Comparison of ENCODE assay signal across 27 cellular contexts in the genomic region with DNA sequence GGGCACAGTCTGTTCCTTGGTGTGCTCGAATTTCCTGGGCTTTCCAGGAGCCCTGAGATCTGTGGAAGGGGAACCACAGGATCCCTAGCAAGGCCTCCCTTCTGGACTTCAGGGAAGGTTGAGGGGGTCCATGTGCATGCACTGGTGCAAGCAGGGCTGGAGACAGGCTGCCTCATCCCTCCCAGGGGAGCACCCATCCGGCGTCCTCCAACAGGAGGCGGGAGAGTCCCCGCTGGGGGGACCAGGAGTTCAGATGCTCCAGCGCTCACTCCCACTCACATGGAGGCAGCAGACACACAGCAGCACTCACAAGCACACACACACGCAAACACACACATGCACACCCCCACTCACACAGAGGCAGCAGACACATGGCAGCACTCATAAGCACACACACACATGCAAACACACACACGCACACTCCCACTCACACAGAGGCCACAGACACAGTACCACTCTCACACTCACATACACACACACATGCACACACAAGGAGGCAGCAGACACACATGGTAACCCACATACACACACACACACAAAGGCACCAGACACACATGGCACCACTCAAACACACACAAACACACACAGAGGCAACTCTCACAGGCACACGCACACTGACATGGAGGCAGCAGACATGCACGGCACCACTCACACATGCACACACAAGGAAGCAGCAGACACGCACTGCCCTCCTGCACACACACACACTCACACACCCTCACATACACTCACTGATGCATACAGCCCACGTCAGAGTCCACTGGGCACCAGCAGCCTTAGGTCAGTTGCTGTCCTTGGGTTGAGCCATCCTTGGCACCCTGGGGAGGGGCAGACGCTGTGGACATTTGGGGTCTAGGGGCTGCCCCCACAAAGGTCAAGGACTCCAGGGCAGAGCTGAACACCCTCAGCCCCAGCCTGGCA.
DNase-seq lines count a peak whose midpoint lies in the region; ATAC-seq, FAIRE-seq and TF ChIP-seq lines count a peak whose summit lies in the region.
"Had no signal": no experiment of that assay in that cellular context is flagged by ENCODE, and none has a peak within 500 bp of the region (broad histone marks: within the 10 kb centered on the region; RNA-seq: fewer than 3 reads in every experiment).

No MANE protein-coding gene starts in this region.

- H3K4me3 ChIP-seq in NT2/D1 (ENCODE audit: insufficient read length, low read depth) (no peak overlapping the region), HepG2 (replicated peaks in 1 of 3; ENCODE audit: insufficient read depth in 1 of 3, low read depth in 2 of 3, low read length in 3 of 3) (no peak overlapping the region)
- H3K4me3 ChIP-seq: esophagus muscularis mucosa, GM12878 had no signal

- no peaks in the 10 kb centered on the region for H3K36me3 Mint-ChIP-seq in chondrocyte (ENCODE audit: low read depth)
- H3K36me3 Mint-ChIP-seq: mesothelial cell of epicardium; naive B cell; stimulated activated memory B cell treated with anti-CD40 and anti-IgM and Interleukin-4, amounts not matched to agents 10 μg/mL and 1 μg/mL and 100 μg/mL, for 72 hours had no signal

- in situ Hi-C loops in HepG2 (cut with HindIII; ENCODE audit: extremely low pct_ligation_motif_present, low pct_unique_long_range_greater_than_20kb): no loop called here

- no peaks in the 10 kb centered on the region for H3K9me3 ChIP-seq in NT2/D1 (ENCODE audit: insufficient read depth, low read length)
- no peaks in the 10 kb centered on the region for H3K9me3 ChIP-seq in HepG2 (ENCODE audit: low read length)
- H3K9me3 ChIP-seq: esophagus muscularis mucosa, SK-N-SH had no signal

- no peaks in the 10 kb centered on the region for H3K4me1 Mint-ChIP-seq in chondrocyte (ENCODE audit: low read depth)
- H3K4me1 Mint-ChIP-seq: stimulated activated memory B cell treated with anti-CD40 and anti-IgM and Interleukin-4, amounts not matched to agents 10 μg/mL and 1 μg/mL and 100 μg/mL, for 72 hours had no signal

- H3K9ac ChIP-seq in NT2/D1 (ENCODE audit: insufficient read length, low read depth): peak overlapping the region; percentile 1
- no peak overlapping the region for H3K9ac ChIP-seq in HepG2 (ENCODE audit: insufficient read depth, low read depth, low read length)
- H3K9ac ChIP-seq: parathyroid adenoma, SK-N-SH had no signal

- no TSS peak for BruUV-seq in HepG2 (replicated peaks; lab: Mats Ljungman, UMichigan)

- POLR2A ChIA-PET in HepG2 (lab: Yijun Ruan, JAX): no interaction called here

- intact Hi-C loops in HepG2 (cut with micrococcal nuclease; ENCODE audit: unreplicated experiment): no loop called here

- H3K27me3 Mint-ChIP-seq in chondrocyte (ENCODE audit: low read depth): peaks cover 3% of the 10 kb centered on the region

- TF ChIP-seq EP300 in HepG2 (IDR thresholded peaks at IDR 0.05; ENCODE audit: low read depth in 2 of 2, low read length in 2 of 2) (no peak), HepG2 (CRISPR knock-in tag; IDR thresholded peaks at IDR 0.05; ENCODE audit: borderline replicate concordance) (no peak)

- DNase-seq in NT2/D1 (ENCODE audit: low read depth, low spot score) (no peak), chondrocyte (ENCODE audit: low spot score) (peak; percentile 72), HepG2 (ENCODE audit: low spot score) (no peak), retina (peak; percentile 12), LoVo (ENCODE audit: low spot score) (no peak), DMS 273 treated with DMSO at 0.1 percent for 48 hours (lab: John Stamatoyannopoulos, UW) (no peak), NCI-H146 (lab: John Stamatoyannopoulos, UW) (no peak)
- DNase-seq: activated naive CD4-positive, alpha-beta T cell treated with anti-CD3 and anti-CD28 coated beads for 36 hours; activated T-cell treated with anti-CD3 and anti-CD28 coated beads, Interleukin-2, amount 50 U/mL, for 72 hours; amygdala; foreskin melanocyte; HFFc6; Karpas-422; left ventricle myocardium superior; naive B cell; NCI-H1436 treated with DMSO at 0.1 percent for 48 hours; SK-N-SH; stimulated activated CD4-positive, alpha-beta T cell treated with anti-CD3 and anti-CD28 coated beads, Interleukin-4, amount 100 ng/mL, for 4 hours; T-helper 2 cell had no signal

- H3K36me3 ChIP-seq in NT2/D1 (ENCODE audit: insufficient read depth, insufficient read length, low read length) (no peaks in the 10 kb centered on the region), HepG2 (replicated peaks in 1 of 2; ENCODE audit: control insufficient read depth in 1 of 2, insufficient read depth in 2 of 2, low read length in 2 of 2) (no peaks in the 10 kb centered on the region)
- H3K36me3 ChIP-seq: esophagus muscularis mucosa had no signal

- no peak overlapping the region for H3K4me2 ChIP-seq in HepG2 (ENCODE audit: low read depth, low read length)
- H3K4me2 ChIP-seq: SK-N-SH had no signal

- CTCF ChIA-PET in HepG2 (lab: Yijun Ruan, JAX; ENCODE audit: low intra/inter-chr PET ratio, low total read pairs): no interaction called here

- peaks cover 21% of the 10 kb centered on the region for H3K27me3 ChIP-seq in NT2/D1 (ENCODE audit: insufficient read depth, insufficient read length)
- H3K27me3 ChIP-seq in HepG2 (ENCODE audit: control insufficient read depth in 1 of 2, insufficient read depth in 2 of 2, low read length in 2 of 2): no peaks in the 10 kb centered on the region; a peak in 1 of 5 replicates

- FAIRE-seq in HepG2 (lab: Jason Lieb, UNC): no peak
- FAIRE-seq: GM12878 had no signal

- TF ChIP-seq POLR2A in HepG2 (IDR thresholded peaks at IDR 0.05; ENCODE audit: insufficient read depth in 1 of 2, low read depth in 2 of 2, low read length in 2 of 2): no peak

- H3K27ac ChIP-seq in HepG2 (ENCODE audit: extremely low read length, insufficient read depth, low read length): no peak overlapping the region
- H3K27ac ChIP-seq: C4-2B, esophagus muscularis mucosa, HL-60, parathyroid adenoma had no signal

- TF ChIP-seq RAD21 in HepG2 (CRISPR knock-in tag; IDR thresholded peaks at IDR 0.05): no peak

- H3K9me3 Mint-ChIP-seq in chondrocyte (ENCODE audit: low read depth): peaks cover 3% of the 10 kb centered on the region
- H3K9me3 Mint-ChIP-seq: activated naive CD4-positive, alpha-beta T cell treated with anti-CD3 and anti-CD28 coated beads for 36 hours; activated T-cell treated with anti-CD3 and anti-CD28 coated beads, Interleukin-2, amount 50 U/mL, for 72 hours; mesothelial cell of epicardium had no signal

- H3K27ac Mint-ChIP-seq in chondrocyte (ENCODE audit: unreplicated experiment): no peak overlapping the region
- H3K27ac Mint-ChIP-seq: activated naive CD4-positive, alpha-beta T cell treated with anti-CD3 and anti-CD28 coated beads for 36 hours; activated T-cell treated with anti-CD3 and anti-CD28 coated beads, Interleukin-2, amount 50 U/mL, for 72 hours; HFFc6; mesothelial cell of epicardium; naive B cell; stimulated activated memory B cell treated with anti-CD40 and anti-IgM and Interleukin-4, amounts not matched to agents 10 μg/mL and 1 μg/mL and 100 μg/mL, for 72 hours had no signal

- ATAC-seq in HepG2: no peak
- ATAC-seq: activated T-cell treated with anti-CD3 and anti-CD28 coated beads, Interleukin-2, amount 50 U/mL, for 72 hours; GM12878; left ventricle myocardium superior; sciatic nerve; stimulated activated memory B cell treated with anti-CD40 and anti-IgM and Interleukin-4, amounts not matched to agents 10 μg/mL and 1 μg/mL and 100 μg/mL, for 72 hours had no signal

- no peak for TF ChIP-seq CTCF in chondrocyte (IDR thresholded peaks at IDR 0.05)
- TF ChIP-seq CTCF in HepG2 (CRISPR knock-in tag; IDR thresholded peaks at IDR 0.05): no peak

- H3K4me1 ChIP-seq in NT2/D1 (ENCODE audit: insufficient read depth, insufficient read length) (peaks cover 22% of the 10 kb centered on the region), HepG2 (ENCODE audit: insufficient read depth, low read length) (no peaks in the 10 kb centered on the region)
- H3K4me1 ChIP-seq: esophagus muscularis mucosa, parathyroid adenoma had no signal

- no peaks in the 10 kb centered on the region for H3K79me2 ChIP-seq in HepG2 (ENCODE audit: insufficient read depth, low read length)
- H3K79me2 ChIP-seq: parathyroid adenoma had no signal

- H2AFZ ChIP-seq in HepG2 (ENCODE audit: low read length): no peak overlapping the region
- H2AFZ ChIP-seq: parathyroid adenoma had no signal

- WGBS in HepG2 (ENCODE audit: low lambda C conversion rate): 38% methylated on average over 6 of the region's 13 CpGs

- no peak overlapping the region for H3K4me3 Mint-ChIP-seq in chondrocyte (ENCODE audit: unreplicated experiment)
- H3K4me3 Mint-ChIP-seq: activated naive CD4-positive, alpha-beta T cell treated with anti-CD3 and anti-CD28 coated beads for 36 hours; activated T-cell treated with anti-CD3 and anti-CD28 coated beads, Interleukin-2, amount 50 U/mL, for 72 hours; HFFc6; mesothelial cell of epicardium; naive B cell; stimulated activated memory B cell treated with anti-CD40 and anti-IgM and Interleukin-4, amounts not matched to agents 10 μg/mL and 1 μg/mL and 100 μg/mL, for 72 hours had no signal

- H4K20me1 ChIP-seq in HepG2 (ENCODE audit: insufficient read depth, low read length): no peaks in the 10 kb centered on the region

TF ChIP-seq in HepG2, 621 proteins besides CTCF, POLR2A, EP300 and RAD21 (continues in another document):
- TF ChIP-seq SSRP1 (CRISPR knock-in tag; IDR thresholded peaks at IDR 0.05): no peak
- TF ChIP-seq RELA (CRISPR knock-in tag; IDR thresholded peaks at IDR 0.05): no peak
- 0 out of 2 replicates have a peak, but pooled peaks have one; percentile 59 for TF ChIP-seq NBN (conservative IDR thresholded peaks at IDR 0.05)
- no peak for TF ChIP-seq ADNP (CRISPR knock-in tag; IDR thresholded peaks at IDR 0.05)
- TF ChIP-seq ZNF614 (CRISPR knock-in tag; IDR thresholded peaks at IDR 0.05; ENCODE audit: borderline replicate concordance): no peak
- TF ChIP-seq SP1 (IDR thresholded peaks at IDR 0.05): peak; percentile 27; the same call in 1 of the 2 replicates
- TF ChIP-seq SP1 (CRISPR knock-in tag; IDR thresholded peaks at IDR 0.05): no peak
- TF ChIP-seq ZNF44 (CRISPR knock-in tag; IDR thresholded peaks at IDR 0.05): no peak
- TF ChIP-seq ARNTL (CRISPR knock-in tag; IDR thresholded peaks at IDR 0.05): no peak
- TF ChIP-seq REL (CRISPR knock-in tag; conservative IDR thresholded peaks at IDR 0.05): no peak
- no peak for TF ChIP-seq PRPF4 (IDR thresholded peaks at IDR 0.05; ENCODE audit: low read depth, low read length, poor library complexity, severe bottlenecking)
- peak; percentile 30 for TF ChIP-seq ZNF282 (IDR thresholded peaks at IDR 0.05; ENCODE audit: partially characterized antibody)
- TF ChIP-seq, protein P1, sequence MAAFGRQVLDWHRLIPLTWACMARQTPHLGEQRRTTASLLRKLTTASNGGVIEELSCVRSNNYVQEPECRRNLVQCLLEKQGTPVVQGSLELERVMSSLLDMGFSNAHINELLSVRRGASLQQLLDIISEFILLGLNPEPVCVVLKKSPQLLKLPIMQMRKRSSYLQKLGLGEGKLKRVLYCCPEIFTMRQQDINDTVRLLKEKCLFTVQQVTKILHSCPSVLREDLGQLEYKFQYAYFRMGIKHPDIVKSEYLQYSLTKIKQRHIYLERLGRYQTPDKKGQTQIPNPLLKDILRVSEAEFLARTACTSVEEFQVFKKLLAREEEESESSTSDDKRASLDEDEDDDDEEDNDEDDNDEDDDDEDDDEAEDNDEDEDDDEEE (CRISPR knock-in tag; IDR thresholded peaks at IDR 0.05): no peak
- TF ChIP-seq IKZF1 (IDR thresholded peaks at IDR 0.05): 0 out of 2 replicates have a peak, but pooled peaks have one; percentile 65

Comparison
In these comparisons a context has a peak if more than half of its experiments do, and no peak if none do; other contexts are left out.
1. DNase-seq: peak in chondrocyte (single experiment) and retina (single experiment); none in NT2/D1 (single experiment), HepG2 (single experiment), LoVo (single experiment), DMS 273 treated with DMSO at 0.1 percent for 48 hours (single experiment) and NCI-H146 (single experiment).